ENCODE assay signal across 8 cellular contexts in genomic region chr19:662962-663681, GRCh38. TPM values are rescaled to one million over a fixed set of nuclear protein-coding genes. Genes with fewer than 3 reads are reported as not detected.
DNase-seq lines count a peak whose midpoint lies in the region; ATAC-seq, FAIRE-seq and TF ChIP-seq lines count a peak whose summit lies in the region.

Gene RNF126 (minus strand): TSS chr19:663214. CDS start chr19:663121, 93 bp downstream.

- H3K27me3 Mint-ChIP-seq in activated naive CD8-positive, alpha-beta T cell treated with anti-CD3 and anti-CD28 coated beads, Interleukin-2, amount 10 ng/mL, durations not matched to agents 7 days and 5 days = no peaks in the 10 kb centered on the region

- peak within 1 kb of the TSS; percentile 93 for H3K4me3 Mint-ChIP-seq in activated naive CD8-positive, alpha-beta T cell treated with anti-CD3 and anti-CD28 coated beads, Interleukin-2, amount 10 ng/mL, durations not matched to agents 7 days and 5 days

- H3K4me1 ChIP-seq in pancreas (peaks cover 0 to 22% (median 8%) of the 10 kb centered on the region in 3 donors), thymus (ENCODE audit: control insufficient read depth, insufficient read depth, low read length) (peaks cover 25% of the 10 kb centered on the region)

- H3K27me3 ChIP-seq in pancreas (no peaks in the 10 kb centered on the region), thymus (ENCODE audit: control insufficient read depth, insufficient read depth) (no peaks in the 10 kb centered on the region)

- peak within 1 kb of the TSS; percentile 95 for H3K27ac Mint-ChIP-seq in activated naive CD8-positive, alpha-beta T cell treated with anti-CD3 and anti-CD28 coated beads, Interleukin-2, amount 10 ng/mL, durations not matched to agents 7 days and 5 days

- no peak for FAIRE-seq in pancreas (lab: Jason Lieb, UNC)

- TF ChIP-seq CTCF in pancreas (IDR thresholded peaks at IDR 0.05) = no peak

- no peaks in the 10 kb centered on the region for H3K9me3 Mint-ChIP-seq in activated naive CD8-positive, alpha-beta T cell treated with anti-CD3 and anti-CD28 coated beads, Interleukin-2, amount 10 ng/mL, durations not matched to agents 7 days and 5 days

- no peaks in the 10 kb centered on the region for H3K9me3 ChIP-seq in pancreas
- H3K9me3 ChIP-seq in thymus (ENCODE audit: control insufficient read depth) = no peaks in the 10 kb centered on the region

- ATAC-seq in HG02571 (IDR thresholded peaks at IDR 0.05; ENCODE audit: unreplicated experiment) (peak; percentile 61), Right ventricle myocardium inferior (peak; percentile 91), pancreas (peak; percentile 82 to 86 (median 84))
- ATAC-seq in activated naive CD8-positive, alpha-beta T cell treated with anti-CD3 and anti-CD28 coated beads, Interleukin-2, amount 10 ng/mL, durations not matched to agents 7 days and 5 days (ENCODE audit: low read depth) = peak; percentile 51

- H3K4me3 ChIP-seq in pancreas (peak within 1 kb of the TSS; percentile 80 to 100 (median 98)), thymus (ENCODE audit: low read length) (peak within 1 kb of the TSS; percentile 95)

- intact Hi-C loops in Right ventricle myocardium inferior (cut with DNase I) = loop anchor here (1.0 to 5.0 kb wide), 2 partner anchors 17 to 86 kb away; no protein-coding TSS in a partner anchor
- intact Hi-C loops in pancreas (cut with DNase I) = loop anchor here in 1 of 3 donors (10.0 kb wide), 1 partner anchor 72 kb away; no protein-coding TSS in a partner anchor

- H3K4me1 Mint-ChIP-seq in activated naive CD8-positive, alpha-beta T cell treated with anti-CD3 and anti-CD28 coated beads, Interleukin-2, amount 10 ng/mL, durations not matched to agents 7 days and 5 days = peaks cover 23% of the 10 kb centered on the region

- WGBS in pancreas, 2 donors = 1% methylated on average over 33 to 97 of the region's 97 CpGs
- 1% methylated on average over 97 of the region's 97 CpGs for WGBS in thymus

- H3K36me3 Mint-ChIP-seq in activated naive CD8-positive, alpha-beta T cell treated with anti-CD3 and anti-CD28 coated beads, Interleukin-2, amount 10 ng/mL, durations not matched to agents 7 days and 5 days = peaks cover 8% of the 10 kb centered on the region

- H3K27ac ChIP-seq in pancreas = peak within 1 kb of the TSS; percentile 79 to 93 (median 84)
- H3K27ac ChIP-seq in thymus (ENCODE audit: low read depth) = peak within 1 kb of the TSS; percentile 89

- POLR2A ChIA-PET in activated naive CD8-positive, alpha-beta T cell treated with anti-CD3 and anti-CD28 coated beads, Interleukin-2, amount 10 ng/mL, durations not matched to agents 7 days and 5 days (lab: Charles Lee) = interaction anchor here (0.8 to 2.2 kb wide), 11 partner anchors 14 to 152 kb away, joined by 3 to 21 read pairs (median 5); partner anchors contain the start of genes BSG and POLRMT

- H3K36me3 ChIP-seq in pancreas (no peaks in the 10 kb centered on the region), thymus (ENCODE audit: control insufficient read depth, insufficient read depth) (peaks cover 12% of the 10 kb centered on the region)

- DNase-seq in GF-D8 (lab: John Stamatoyannopoulos, UW) (peak; percentile 84), NCI-H128 (lab: John Stamatoyannopoulos, UW; ENCODE audit: unreplicated experiment) (peak; percentile 79), SW 1271 (lab: John Stamatoyannopoulos, UW) (peak; percentile 73 to 86), Right ventricle myocardium inferior (ENCODE audit: missing footprints) (peak; percentile 96), pancreas (peak; percentile 82 to 98 (median 95))
- DNase-seq in activated naive CD8-positive, alpha-beta T cell treated with anti-CD3 and anti-CD28 coated beads, Interleukin-2, amount 10 ng/mL, durations not matched to agents 7 days and 5 days = peak; percentile 93

RNA-seq across cellular contexts. Expression of gene RNF126, which starts in this region (rescaled TPM):
- total RNA-seq in activated naive CD8-positive, alpha-beta T cell treated with anti-CD3 and anti-CD28 coated beads, Interleukin-2, amount 10 ng/mL, durations not matched to agents 7 days and 5 days = 10 to 100 TPM; 79.0 to 84.8 TPM
- 19.7 TPM for total RNA-seq in Right ventricle myocardium inferior
- 10 to 100 TPM; 11.9 to 21.5 (median 16.5) TPM for total RNA-seq in pancreas
- 10 to 100 TPM; 31.7 to 33.7 TPM for polyA plus RNA-seq in pancreas
- 38.2 TPM for polyA plus RNA-seq in thymus

Comparison
In these comparisons a context has a peak if more than half of its experiments do, and no peak if none do; other contexts are left out.
1. Peak in every context shown above with its lines: DNase-seq, ATAC-seq, H3K4me3 ChIP-seq and H3K27ac ChIP-seq.